Comparison of ENCODE assay signal across 8 cellular contexts in the genomic region with DNA sequence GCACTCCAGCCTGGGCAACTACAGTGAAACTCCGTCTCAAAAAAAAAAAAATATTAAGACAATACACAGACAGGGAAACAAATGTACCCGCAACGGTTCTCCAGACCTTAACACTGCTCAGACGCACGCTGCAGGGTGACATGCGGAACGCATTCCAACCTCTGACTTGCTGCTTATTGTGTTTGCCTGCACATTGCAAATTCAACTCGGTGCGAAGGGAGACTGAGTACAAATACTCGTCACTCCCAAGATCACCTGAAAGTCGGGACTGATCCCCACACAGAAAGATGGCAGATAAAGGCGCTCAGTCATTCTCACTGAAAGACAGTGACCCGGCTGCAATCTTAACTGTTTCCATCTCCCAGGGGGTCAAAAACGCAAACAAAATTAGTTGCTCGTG. TPM values are rescaled to one million over a fixed set of nuclear protein-coding genes. Genes with fewer than 3 reads are reported as not detected.
DNase-seq lines count a peak whose midpoint lies in the region; ATAC-seq and TF ChIP-seq lines count a peak whose summit lies in the region.

No MANE protein-coding gene starts in this region.

- no peak overlapping the region for H4K91ac ChIP-seq in mesenchymal stem cell (ENCODE audit: low read length)

- peak overlapping the region; percentile 96 for H3K9ac ChIP-seq in mesenchymal stem cell (ENCODE audit: low read length)

- no peak overlapping the region for H3K27ac ChIP-seq in mesenchymal stem cell (ENCODE audit: low read length, poor library complexity, severe bottlenecking)

- no peak for ATAC-seq in stimulated activated naive CD8-positive, alpha-beta T cell treated with anti-CD3 and anti-CD28 coated beads, Interleukin-15, Interleukin-2, amounts not matched to agents 100 U/mL and 50 U/mL, for 24 hours
- no peak for ATAC-seq in HG02571 (IDR thresholded peaks at IDR 0.05; ENCODE audit: unreplicated experiment)

- H3K9me3 ChIP-seq in mesenchymal stem cell (ENCODE audit: control insufficient read depth, low read length): no peaks in the 10 kb centered on the region

- H2BK12ac ChIP-seq in mesenchymal stem cell (ENCODE audit: low read length in 2 of 2): no peak overlapping the region

- H3K23ac ChIP-seq in mesenchymal stem cell (ENCODE audit: low read length in 2 of 2): peak overlapping the region in 1 of 2 experiments; percentile 23

- peaks cover 37% of the 10 kb centered on the region for H3K4me1 ChIP-seq in mesenchymal stem cell (ENCODE audit: control insufficient read depth, insufficient read depth, low read depth, low read length)

- H3K4me3 Mint-ChIP-seq in stimulated activated naive CD8-positive, alpha-beta T cell treated with anti-CD3 and anti-CD28 coated beads, Interleukin-15, Interleukin-2, amounts not matched to agents 100 ng/mL and 50 ng/mL, for 24 hours: peak overlapping the region; percentile 84
- H3K4me3 Mint-ChIP-seq in brain: peak overlapping the region; percentile 83 to 91 (median 89)

- H3K27me3 Mint-ChIP-seq in stimulated activated naive CD8-positive, alpha-beta T cell treated with anti-CD3 and anti-CD28 coated beads, Interleukin-15, Interleukin-2, amounts not matched to agents 100 ng/mL and 50 ng/mL, for 24 hours: no peaks in the 10 kb centered on the region
- H3K27me3 Mint-ChIP-seq in brain: peaks cover 4% of the 10 kb centered on the region

- H3K4me2 ChIP-seq in mesenchymal stem cell (ENCODE audit: low read length, poor library complexity, severe bottlenecking): peak overlapping the region; percentile 95

- H2AK5ac ChIP-seq in mesenchymal stem cell (ENCODE audit: low read length, severe bottlenecking): no peak overlapping the region

- no peak for DNase-seq in stimulated activated naive CD8-positive, alpha-beta T cell treated with anti-CD3 and anti-CD28 coated beads, Interleukin-15, Interleukin-2, amounts not matched to agents 100 U/mL and 50 U/mL, for 24 hours
- no peak for DNase-seq in mesenchymal stem cell
- DNase-seq in glomerular visceral epithelial cell (ENCODE audit: extremely low spot score): no peak
- DNase-seq in AG20443 (ENCODE audit: low spot score): no peak
- DNase-seq in Kasumi-1 (lab: John Stamatoyannopoulos, UW): no peak

- H3K9me3 Mint-ChIP-seq in stimulated activated naive CD8-positive, alpha-beta T cell treated with anti-CD3 and anti-CD28 coated beads, Interleukin-15, Interleukin-2, amounts not matched to agents 100 ng/mL and 50 ng/mL, for 24 hours: no peaks in the 10 kb centered on the region
- peaks cover 0 to 3% (median 0%) of the 10 kb centered on the region in 5 experiments for H3K9me3 Mint-ChIP-seq in brain

- no peak overlapping the region for H4K8ac ChIP-seq in mesenchymal stem cell (ENCODE audit: low read length)

- H3K36me3 Mint-ChIP-seq in stimulated activated naive CD8-positive, alpha-beta T cell treated with anti-CD3 and anti-CD28 coated beads, Interleukin-15, Interleukin-2, amounts not matched to agents 100 ng/mL and 50 ng/mL, for 24 hours (ENCODE audit: low read depth): no peaks in the 10 kb centered on the region
- no peaks in the 10 kb centered on the region for H3K36me3 Mint-ChIP-seq in brain

- H3K36me3 ChIP-seq in mesenchymal stem cell (ENCODE audit: control insufficient read depth in 1 of 2, insufficient read depth in 2 of 2, low read depth in 1 of 2, low read length in 2 of 2): peaks cover 4 to 13% of the 10 kb centered on the region in 2 experiments

- peak overlapping the region; percentile 84 to 99 for H3K4me3 ChIP-seq in mesenchymal stem cell (ENCODE audit: insufficient read depth in 1 of 2, low read depth in 1 of 2, low read length in 2 of 2)

- H3K27ac Mint-ChIP-seq in stimulated activated naive CD8-positive, alpha-beta T cell treated with anti-CD3 and anti-CD28 coated beads, Interleukin-15, Interleukin-2, amounts not matched to agents 100 ng/mL and 50 ng/mL, for 24 hours: peak overlapping the region; percentile 72
- peak overlapping the region in 2 of 5 experiments; percentile 64 to 94 for H3K27ac Mint-ChIP-seq in brain

- H2BK15ac ChIP-seq in mesenchymal stem cell (ENCODE audit: low read depth, poor library complexity, severe bottlenecking): no peak overlapping the region

- peak overlapping the region; percentile 91 to 98 for H3K4ac ChIP-seq in mesenchymal stem cell (ENCODE audit: low read depth in 1 of 2, low read length in 2 of 2)

- H3K14ac ChIP-seq in mesenchymal stem cell (ENCODE audit: low read length in 2 of 2): peak overlapping the region in 1 of 2 experiments; percentile 18

- peak overlapping the region; percentile 42 to 88 for H3K18ac ChIP-seq in mesenchymal stem cell (ENCODE audit: low read depth in 1 of 2, low read length in 2 of 2)

- H3K79me1 ChIP-seq in mesenchymal stem cell (replicated peaks; ENCODE audit: low read length, poor library complexity, severe bottlenecking): peaks cover 31% of the 10 kb centered on the region

- H3K27me3 ChIP-seq in mesenchymal stem cell (ENCODE audit: control insufficient read depth in 1 of 2, insufficient read depth in 1 of 2, low read length in 2 of 2): no peaks in the 10 kb centered on the region

- no peak for TF ChIP-seq CTCF in brain (conservative IDR thresholded peaks at IDR 0.05)

- H2BK5ac ChIP-seq in mesenchymal stem cell (ENCODE audit: low read depth, low read length, poor library complexity, severe bottlenecking): no peak overlapping the region

- WGBS in mesenchymal stem cell: 63% methylated on average over 15 of the region's 15 CpGs

- no peak overlapping the region for H2AFZ ChIP-seq in mesenchymal stem cell (ENCODE audit: low read depth, low read length)

- no peak overlapping the region for H2BK120ac ChIP-seq in mesenchymal stem cell (ENCODE audit: low read depth, low read length)

- peaks cover 43% of the 10 kb centered on the region for H3K4me1 Mint-ChIP-seq in stimulated activated naive CD8-positive, alpha-beta T cell treated with anti-CD3 and anti-CD28 coated beads, Interleukin-15, Interleukin-2, amounts not matched to agents 100 ng/mL and 50 ng/mL, for 24 hours (ENCODE audit: low read depth)
- H3K4me1 Mint-ChIP-seq in brain: peaks cover 43% of the 10 kb centered on the region

RNA-seq across cellular contexts. Expression of a gene that starts 0.8 kb away (rescaled TPM):
- 52.8 TPM for polyA plus RNA-seq in brain (ENCODE audit: insufficient read depth, low read depth, low replicate concordance)
- 91.3 TPM for polyA plus RNA-seq in mesenchymal stem cell (2013, experiment 1 of 2)
- 88.2 TPM for polyA plus RNA-seq in mesenchymal stem cell (2013, experiment 2 of 2)

RNA-seq across cellular contexts. Expression of a gene that starts 14.7 kb away (rescaled TPM):
- not detected for polyA plus RNA-seq in brain (ENCODE audit: insufficient read depth, low read depth, low replicate concordance)
- polyA plus RNA-seq in mesenchymal stem cell (2013, experiment 1 of 2): not detected
- not detected for polyA plus RNA-seq in mesenchymal stem cell (2013, experiment 2 of 2)

RNA-seq across cellular contexts. Expression of a gene that starts 19.1 kb away (rescaled TPM):
- polyA plus RNA-seq in brain (ENCODE audit: insufficient read depth, low read depth, low replicate concordance): 34.8 TPM
- 10.0 TPM for polyA plus RNA-seq in mesenchymal stem cell (2013, experiment 1 of 2)
- polyA plus RNA-seq in mesenchymal stem cell (2013, experiment 2 of 2): 10.2 TPM

RNA-seq across cellular contexts. Expression of a gene that starts 29.7 kb away (rescaled TPM):
- 4.8 TPM for polyA plus RNA-seq in brain (ENCODE audit: insufficient read depth, low read depth, low replicate concordance)
- polyA plus RNA-seq in mesenchymal stem cell (2013, experiment 1 of 2): 0.32 TPM
- polyA plus RNA-seq in mesenchymal stem cell (2013, experiment 2 of 2): 0.26 TPM

RNA-seq across cellular contexts. Expression of a gene that starts 43.2 kb away (rescaled TPM):
- 13.1 TPM for polyA plus RNA-seq in brain (ENCODE audit: insufficient read depth, low read depth, low replicate concordance)
- polyA plus RNA-seq in mesenchymal stem cell (2013, experiment 1 of 2): not detected
- not detected for polyA plus RNA-seq in mesenchymal stem cell (2013, experiment 2 of 2)
